8 cellular contexts compared by ENCODE assay signal in the genomic region with DNA sequence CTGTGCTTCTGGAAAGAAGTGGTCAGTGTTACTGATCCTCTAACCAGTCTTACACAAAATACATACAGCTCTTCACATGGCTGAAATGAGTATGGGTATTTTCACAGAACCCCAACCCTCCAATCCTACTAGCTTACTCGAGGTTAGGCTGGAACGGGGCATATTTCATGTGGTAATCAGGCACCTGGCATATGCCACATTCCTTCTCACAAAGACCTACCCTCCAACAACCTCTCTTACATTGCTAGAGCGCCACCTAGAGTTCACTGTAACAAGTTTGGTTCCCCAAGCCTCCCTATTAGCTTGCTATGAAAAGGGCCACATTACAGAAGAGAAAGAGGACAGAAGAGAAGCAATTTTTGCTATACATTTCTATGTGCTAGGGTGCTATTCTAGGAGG.
A peak's percentile ranks its signal among the peaks of the same experiment; 100 is the strongest.
DNase-seq lines count a peak whose midpoint lies in the region; ATAC-seq and TF ChIP-seq lines count a peak whose summit lies in the region.

No MANE protein-coding gene starts in this region.

- TF ChIP-seq CTCF in mammary epithelial cell (conservative IDR thresholded peaks at IDR 0.05 in 1 of 2, IDR thresholded peaks at IDR 0.05 in 1 of 2; ENCODE audit: extremely low read depth in 1 of 2, insufficient read depth in 1 of 2, low read depth in 1 of 2, low read length in 2 of 2) (peak; percentile 74), mucosa of descending colon (IDR thresholded peaks at IDR 0.05) (peak; percentile 17)

- peak; percentile 78 for ATAC-seq in GM18505 (IDR thresholded peaks at IDR 0.05; ENCODE audit: unreplicated experiment)
- ATAC-seq in HG03354 (IDR thresholded peaks at IDR 0.05; ENCODE audit: poor library complexity, severe bottlenecking, unreplicated experiment) = peak; percentile 75
- peak; percentile 63 for ATAC-seq in mucosa of descending colon

- WGBS in mammary epithelial cell (ENCODE audit: low coverage, missing lambda C conversion rate) = 10% methylated on average over 3 of the region's 3 CpGs

- H3K27me3 ChIP-seq in mammary epithelial cell (ENCODE audit: insufficient read depth, low read length) = no peaks in the 10 kb centered on the region

- intact Hi-C loops in mammary epithelial cell (cut with micrococcal nuclease) = loop anchor here (1.0 kb wide), 4 partner anchors 751 to 1033 kb away; no protein-coding TSS in a partner anchor
- intact Hi-C loops in mucosa of descending colon (cut with DNase I, micrococcal nuclease) = loop anchor here in 1 of 2 donors (5.0 kb wide), 1 partner anchor 1036 kb away; no protein-coding TSS in a partner anchor

- no TSS peak for BruUV-seq in mammary epithelial cell (replicated peaks; lab: Mats Ljungman, UMichigan)

- no peak overlapping the region for H2AFZ ChIP-seq in mammary epithelial cell (ENCODE audit: low read depth, low read length)

- peak; percentile 67 for DNase-seq in A172 (ENCODE audit: low spot score)
- peak; percentile 21 for DNase-seq in NCI-H446 treated with DMSO at 0.1 percent for 48 hours (lab: John Stamatoyannopoulos, UW)
- DNase-seq in mammary epithelial cell = peak; percentile 45
- peak in 1 of 3 donors; percentile 62 for DNase-seq in mucosa of descending colon
- DNase-seq in activated effector memory CD4-positive, alpha-beta T cell treated with Interleukin-2 at 50 U/mL for 16 hours = no peak
- no peak for DNase-seq in activated CD8-positive, alpha-beta memory T cell treated with anti-CD3 and anti-CD28 coated beads, Interleukin-2, amount 50 U/mL, for 4 hours

- no peaks in the 10 kb centered on the region for H3K4me1 ChIP-seq in mammary epithelial cell (ENCODE audit: insufficient read depth, low read length)
- H3K4me1 ChIP-seq in mucosa of descending colon (ENCODE audit: low read depth) = no peaks in the 10 kb centered on the region

- no peak for TF ChIP-seq POLR2A in GM18505 (IDR thresholded peaks at IDR 0.05; ENCODE audit: borderline replicate concordance, extremely low read depth, insufficient read depth, insufficient read length)

- no peaks in the 10 kb centered on the region for H4K20me1 ChIP-seq in mammary epithelial cell (ENCODE audit: insufficient read depth, low read length)

- no peak overlapping the region for H3K4me2 ChIP-seq in mammary epithelial cell (ENCODE audit: insufficient read depth, low read depth, low read length)

- CTCF ChIA-PET in mammary epithelial cell (lab: Charles Lee; ENCODE audit: low non-redundant PET) = no interaction called here

- no peak overlapping the region for H3K9ac ChIP-seq in mammary epithelial cell (ENCODE audit: insufficient read depth, low read length)

- H3K4me3 ChIP-seq in mammary epithelial cell (replicated peaks in 1 of 3; ENCODE audit: insufficient read depth in 1 of 3, low read depth in 2 of 3, low read length in 3 of 3) (no peak overlapping the region), mucosa of descending colon (no peak overlapping the region)

- H3K36me3 ChIP-seq in mammary epithelial cell (ENCODE audit: insufficient read depth, low read length) (no peaks in the 10 kb centered on the region), mucosa of descending colon (ENCODE audit: low read depth) (no peaks in the 10 kb centered on the region)

- no peak overlapping the region for H3K27ac ChIP-seq in mammary epithelial cell (ENCODE audit: insufficient read depth, low read depth, low read length)

- no peaks in the 10 kb centered on the region for H3K9me3 ChIP-seq in mammary epithelial cell (replicated peaks; ENCODE audit: insufficient read depth, low read length)
- H3K9me3 ChIP-seq in mucosa of descending colon = no peaks in the 10 kb centered on the region

- no peaks in the 10 kb centered on the region for H3K79me2 ChIP-seq in mammary epithelial cell (ENCODE audit: insufficient read depth, low read length)

- dilution Hi-C loops in mammary epithelial cell (cut with HindIII; ENCODE audit: low sequenced_read_pairs) = no loop called here

- in situ Hi-C loops in mammary epithelial cell (cut with MboI; ENCODE audit: low sequenced_read_pairs in 2 of 2) = loop anchor here in 1 of 2 donors (10.0 kb wide), 1 partner anchor 1033 kb away; no protein-coding TSS in a partner anchor

Comparison
In these comparisons a context has a peak if more than half of its experiments do, and no peak if none do; other contexts are left out.
1. DNase-seq: peak in A172 (single experiment), NCI-H446 treated with DMSO at 0.1 percent for 48 hours (single experiment) and mammary epithelial cell (single experiment); none in activated effector memory CD4-positive, alpha-beta T cell treated with Interleukin-2 at 50 U/mL for 16 hours (single experiment) and activated CD8-positive, alpha-beta memory T cell treated with anti-CD3 and anti-CD28 coated beads, Interleukin-2, amount 50 U/mL, for 4 hours (single experiment).
2. Peak in every context shown above with its lines, with median percentiles within 50 percentile points of each other: ATAC-seq.